8 cellular contexts compared by ENCODE assay signal in the genomic region with DNA sequence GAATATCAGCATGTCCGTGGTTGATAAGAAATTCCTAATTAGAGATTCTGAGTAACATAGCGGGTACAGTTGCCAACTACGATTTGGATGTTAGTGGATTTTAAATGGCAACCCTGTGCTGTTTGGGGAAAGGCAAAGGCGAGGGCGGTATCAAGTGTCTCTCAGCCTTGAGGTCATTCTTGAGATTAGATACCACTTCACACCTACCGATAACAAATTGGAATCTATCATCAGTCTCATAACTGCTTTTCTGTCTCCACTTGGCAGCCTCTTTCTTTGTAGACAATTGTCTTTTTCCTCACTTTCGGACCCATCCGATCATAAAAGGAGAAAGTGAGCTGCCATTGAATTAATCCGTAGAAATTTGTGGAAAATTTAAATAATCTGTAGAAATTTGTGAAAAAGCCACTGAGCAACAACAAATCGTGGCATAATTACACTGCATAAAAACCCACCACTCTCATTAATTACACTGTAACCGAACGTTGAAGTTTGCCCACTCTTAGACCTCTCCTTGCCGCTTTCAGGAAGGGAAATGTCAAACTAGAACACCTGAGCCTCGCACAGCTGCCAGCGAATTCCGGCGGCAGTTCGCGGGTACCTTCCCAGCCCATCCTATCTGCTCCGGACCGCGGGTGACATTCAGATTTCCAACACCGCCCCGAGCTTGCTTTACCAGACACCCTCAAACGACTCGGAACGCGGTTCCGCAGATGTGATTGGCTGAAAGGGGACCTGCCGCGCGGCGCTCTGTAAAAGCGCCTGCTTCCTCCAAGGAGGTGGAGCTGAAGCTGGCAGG. TPM values are rescaled to one million over a fixed set of nuclear protein-coding genes. Genes with fewer than 3 reads are reported as not detected.
DNase-seq lines count a peak whose midpoint lies in the region; ATAC-seq and TF ChIP-seq lines count a peak whose summit lies in the region.

No MANE protein-coding gene starts in this region.

- H3K4me1 ChIP-seq in Caco-2 (peaks cover 14% of the 10 kb centered on the region), left lung (peaks cover 19 to 77% of the 10 kb centered on the region in 2 donors)

- H3K36me3 ChIP-seq in Caco-2 (ENCODE audit: control insufficient read depth, insufficient read depth, low read length) (no peaks in the 10 kb centered on the region), H7 (replicated peaks; ENCODE audit: control insufficient read depth, insufficient read depth, low read length) (no peaks in the 10 kb centered on the region), left lung (no peaks in the 10 kb centered on the region)

- H3K27me3 Mint-ChIP-seq in Caco-2 (ENCODE audit: insufficient read depth, unreplicated experiment), result no peaks in the 10 kb centered on the region

- no peaks in the 10 kb centered on the region for H3K9me3 ChIP-seq in Caco-2
- no peaks in the 10 kb centered on the region for H3K9me3 ChIP-seq in left lung

- H3K27me3 ChIP-seq in Caco-2 (replicated peaks; ENCODE audit: control insufficient read depth, insufficient read depth, low read length) (no peaks in the 10 kb centered on the region; the same call in 1 of the 2 replicates), H7 (ENCODE audit: control insufficient read depth, insufficient read depth, low read length) (peaks cover 22% of the 10 kb centered on the region), left lung (peaks cover 0 to 99% of the 10 kb centered on the region in 2 donors)

- no peaks in the 10 kb centered on the region for H3K9me3 Mint-ChIP-seq in Caco-2 (ENCODE audit: unreplicated experiment)

- H3K4me1 Mint-ChIP-seq in Caco-2 (ENCODE audit: low read depth, unreplicated experiment), result peaks cover 9% of the 10 kb centered on the region

- H3K27ac ChIP-seq in coronary artery (peak overlapping the region; percentile 92 to 95), left lung (peak overlapping the region; percentile 92 to 94)

- BruUV-seq in Caco-2 (replicated peaks; lab: Mats Ljungman, UMichigan), result TSS peak; percentile 56

- CTCF ChIA-PET in Caco-2 (lab: Charles Lee), result interaction anchor here (0.6 to 0.9 kb wide), 5 partner anchors 24 to 122 kb away, joined by 3 to 5 read pairs (median 4); no protein-coding TSS in a partner anchor

- intact Hi-C loops in Caco-2 (cut with micrococcal nuclease; ENCODE audit: unreplicated experiment) (loop anchor here (1.0 to 10.0 kb wide), 6 partner anchors 24 to 1590 kb away; a partner anchor contains a TSS), left lung (cut with DNase I) (no loop called here)

- peak overlapping the region; percentile 79 for H3K27ac Mint-ChIP-seq in Caco-2 (ENCODE audit: unreplicated experiment)

- peak; percentile 60 for ATAC-seq in left lung

- peak overlapping the region; percentile 82 for H3K4me3 Mint-ChIP-seq in Caco-2 (ENCODE audit: unreplicated experiment)

- DNase-seq in Caco-2 (peak; percentile 73 to 88), H7 (peak; percentile 73), NCI-H187 (lab: John Stamatoyannopoulos, UW) (peak; percentile 84 to 90), coronary artery (ENCODE audit: low spot score) (no peak), left lung (peak; percentile 83 to 86), foreskin melanocyte (no peak)
- peak; percentile 60 for DNase-seq in stimulated activated CD4-positive, alpha-beta T cell treated with anti-CD3 and anti-CD28 coated beads, Interleukin-1b, Interleukin-23, amount 100 ng/mL, for 48 hours

- POLR2A ChIA-PET in Caco-2 (lab: Charles Lee), result interaction anchor here (0.6 kb wide), 4 partner anchors 284 to 1545 kb away, joined by 3 to 7 read pairs (median 4); no protein-coding TSS in a partner anchor

- no peak for TF ChIP-seq CTCF in Caco-2 (IDR thresholded peaks at IDR 0.05; ENCODE audit: insufficient read depth in 1 of 2, low read depth in 1 of 2, low read length in 1 of 2, severe bottlenecking in 1 of 2, unreplicated experiment in 1 of 2)
- no peak for TF ChIP-seq CTCF in WI38 (IDR thresholded peaks at IDR 0.05; ENCODE audit: low read depth, low read length)
- TF ChIP-seq CTCF in coronary artery (IDR thresholded peaks at IDR 0.05), result no peak
- TF ChIP-seq CTCF in left lung (IDR thresholded peaks at IDR 0.05), result no peak

- H3K4me3 ChIP-seq in Caco-2 (ENCODE audit: low read depth, low read length) (peak overlapping the region; percentile 35), H7 (ENCODE audit: insufficient read depth, low read depth, low read length) (peak overlapping the region; percentile 37), WI38 (ENCODE audit: low read depth, low read length) (peak overlapping the region; percentile 95), coronary artery (peak overlapping the region; percentile 80), left lung (peak overlapping the region; percentile 85 to 88)

- H3K36me3 Mint-ChIP-seq in Caco-2 (ENCODE audit: insufficient read depth, unreplicated experiment), result peaks cover 28% of the 10 kb centered on the region

RNA-seq across cellular contexts. Expression of a gene that starts 0.8 kb away (rescaled TPM):
- total RNA-seq in Caco-2 (2022) (16.4 and 17.8 TPM in 2 replicates), left lung (10 to 100 TPM; 12.2 to 21.3 TPM)
- total RNA-seq in H7 (2014; rRNA removed; shearing (Covaris generic)), result 31.8 and 37.0 TPM in 2 replicates

Comparison
In these comparisons a context has a peak if more than half of its experiments do, and no peak if none do; other contexts are left out.
1. DNase-seq: peak in Caco-2 (2 of 2), H7 (single experiment), NCI-H187 (2 of 2), left lung (2 of 2) and stimulated activated CD4-positive, alpha-beta T cell treated with anti-CD3 and anti-CD28 coated beads, Interleukin-1b, Interleukin-23, amount 100 ng/mL, for 48 hours (single experiment); none in coronary artery (single experiment) and foreskin melanocyte (single experiment).
2. H3K4me3 ChIP-seq: peak in every context shown above with its lines; median percentile 95 in WI38; 86 in left lung; 80 in coronary artery; 37 in H7; 35 in Caco-2.